13 cellular contexts compared by ENCODE assay signal in the genomic region with DNA sequence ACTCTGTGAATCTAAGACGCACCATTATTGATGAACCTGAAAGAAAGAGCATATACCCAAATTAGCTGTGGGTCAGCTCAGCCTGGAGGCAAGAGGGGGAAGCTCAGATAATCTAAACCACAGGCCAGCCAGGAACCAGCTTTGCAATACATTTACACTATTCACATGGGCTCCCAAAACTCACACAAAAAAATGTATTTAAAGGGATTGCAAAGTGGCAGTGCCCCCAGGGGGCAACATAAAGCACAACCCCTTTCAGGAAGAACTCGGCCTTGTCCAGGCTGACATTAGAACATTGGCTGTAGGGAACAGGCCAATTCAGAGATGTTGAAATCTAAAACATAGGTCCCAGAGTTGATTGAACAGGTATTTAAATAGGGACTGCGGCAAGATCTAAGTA. TPM values are rescaled to one million over a fixed set of nuclear protein-coding genes. Genes with fewer than 3 reads are reported as not detected.
DNase-seq lines count a peak whose midpoint lies in the region; ATAC-seq lines count a peak whose summit lies in the region.
"Had no signal": no experiment of that assay in that cellular context is flagged by ENCODE, and none has a peak within 500 bp of the region (broad histone marks: within the 10 kb centered on the region; RNA-seq: fewer than 3 reads in every experiment).

No MANE protein-coding gene starts in this region.

- peak; percentile 47 for DNase-seq in activated CD8-positive, alpha-beta memory T cell treated with anti-CD3 and anti-CD28 coated beads for 24 hours
- DNase-seq in activated CD8-positive, alpha-beta memory T cell treated with anti-CD3 and anti-CD28 coated beads, Interleukin-2, amount 50 U/mL, for 4 hours: no peak
- DNase-seq in KBM-7 (peak; percentile 19), NCI-H226 (no peak), Right ventricle myocardium superior (no peak)
- DNase-seq in natural killer cell treated with Interleukin-12 subunit alpha and Interleukin-12 subunit beta and Interleukin-15 and Interleukin-18, amount 100 ng/mL, for 72 hours (ENCODE audit: low spot score): no peak
- DNase-seq: activated B cell treated with CpG ODN at 0.5 μM for 24 hours, NCI-H2029, thyroid gland had no signal

- in situ Hi-C loops in KBM-7 (cut with MboI; ENCODE audit: low pct_unique_long_range_greater_than_20kb, low sequenced_read_pairs): no loop called here

- peak overlapping the region; percentile 51 for H3K27ac Mint-ChIP-seq in activated T-helper 17 cell treated with anti-CD3 and anti-CD28 coated beads, Interleukin-2, amount 50 U/mL, for 72 hours
- peak overlapping the region in 1 of 2 donors; percentile 47 for H3K27ac Mint-ChIP-seq in natural killer cell treated with Interleukin-12 subunit alpha and Interleukin-12 subunit beta and Interleukin-15 and Interleukin-18, amount 100 ng/mL, for 72 hours
- H3K27ac Mint-ChIP-seq: activated T-helper 2 cell treated with anti-CD3 and anti-CD28 coated beads, Interferon-gamma antibody, Interleukin-2, Interleukin-4, amounts not matched to agents 10 μg/mL and 5 μg/mL and 100 μg/mL, durations not matched to agents 14 hours and 24 hours and 36 hours had no signal

- H3K4me3 Mint-ChIP-seq in activated T-helper 17 cell treated with anti-CD3 and anti-CD28 coated beads, Interleukin-2, amount 50 U/mL, for 72 hours: peak overlapping the region; percentile 32
- H3K4me3 Mint-ChIP-seq in natural killer cell treated with Interleukin-12 subunit alpha and Interleukin-12 subunit beta and Interleukin-15 and Interleukin-18, amount 100 ng/mL, for 72 hours: peak overlapping the region; percentile 38

- intact Hi-C loops in Right ventricle myocardium superior (cut with DNase I): no loop called here

- H3K9me3 Mint-ChIP-seq in activated T-helper 17 cell treated with anti-CD3 and anti-CD28 coated beads, Interleukin-2, amount 50 U/mL, for 72 hours: peaks cover 6% of the 10 kb centered on the region
- H3K9me3 Mint-ChIP-seq in natural killer cell treated with Interleukin-12 subunit alpha and Interleukin-12 subunit beta and Interleukin-15 and Interleukin-18, amount 100 ng/mL, for 72 hours: peaks cover 10% of the 10 kb centered on the region

- no peak for ATAC-seq in activated T-helper 17 cell treated with anti-CD3 and anti-CD28 coated beads, Interleukin-2, amount 50 U/mL, for 72 hours (replicated peaks)
- no peak for ATAC-seq in natural killer cell treated with Interleukin-12 subunit alpha and Interleukin-12 subunit beta and Interleukin-15 and Interleukin-18, amount 100 ng/mL, for 72 hours
- ATAC-seq in HG03442 (IDR thresholded peaks at IDR 0.05; ENCODE audit: unreplicated experiment) (no peak), Right ventricle myocardium superior (ENCODE audit: poor library complexity) (no peak)

- peaks cover 10% of the 10 kb centered on the region for H3K4me1 Mint-ChIP-seq in activated T-helper 17 cell treated with anti-CD3 and anti-CD28 coated beads, Interleukin-2, amount 50 U/mL, for 72 hours
- H3K4me1 Mint-ChIP-seq in natural killer cell treated with Interleukin-12 subunit alpha and Interleukin-12 subunit beta and Interleukin-15 and Interleukin-18, amount 100 ng/mL, for 72 hours (ENCODE audit: low read depth in 2 of 2): peaks cover 18 to 19% of the 10 kb centered on the region in 2 donors

- peaks cover 16% of the 10 kb centered on the region for H3K36me3 Mint-ChIP-seq in activated T-helper 17 cell treated with anti-CD3 and anti-CD28 coated beads, Interleukin-2, amount 50 U/mL, for 72 hours (ENCODE audit: low read depth)
- H3K36me3 Mint-ChIP-seq in natural killer cell treated with Interleukin-12 subunit alpha and Interleukin-12 subunit beta and Interleukin-15 and Interleukin-18, amount 100 ng/mL, for 72 hours: peaks cover 8% of the 10 kb centered on the region

- H3K27me3 Mint-ChIP-seq in activated T-helper 17 cell treated with anti-CD3 and anti-CD28 coated beads, Interleukin-2, amount 50 U/mL, for 72 hours: peaks cover 7% of the 10 kb centered on the region
- H3K27me3 Mint-ChIP-seq in natural killer cell treated with Interleukin-12 subunit alpha and Interleukin-12 subunit beta and Interleukin-15 and Interleukin-18, amount 100 ng/mL, for 72 hours: peaks cover 11 to 17% of the 10 kb centered on the region in 2 donors

RNA-seq across cellular contexts. Expression of gene PROZ, which starts 3.2 kb away (rescaled TPM):
- 1 to 10 TPM in 1 of 2 donors, under 1 TPM in 1; 0.39 to 4.3 TPM for total RNA-seq in activated T-helper 17 cell treated with anti-CD3 and anti-CD28 coated beads, Interleukin-2, amount 50 U/mL, for 72 hours
- total RNA-seq in natural killer cell treated with Interleukin-12 subunit alpha and Interleukin-12 subunit beta and Interleukin-15 and Interleukin-18, amount 100 ng/mL, for 72 hours: not detected
- total RNA-seq in Right ventricle myocardium superior: not detected
- total RNA-seq: activated B cell treated with CpG ODN at 0.5 μM for 24 hours; activated T-helper 2 cell treated with anti-CD3 and anti-CD28 coated beads, Interferon-gamma antibody, Interleukin-2, Interleukin-4, amounts not matched to agents 10 μg/mL and 5 μg/mL and 100 μg/mL, durations not matched to agents 14 hours and 24 hours and 36 hours; mesenteric fat pad; thyroid gland had no signal

RNA-seq across cellular contexts. Expression of gene F10, which starts 32.6 kb away (rescaled TPM):
- 1 to 10 TPM in 1 of 2 donors, not detected in 1; 1.0 TPM for total RNA-seq in activated T-helper 17 cell treated with anti-CD3 and anti-CD28 coated beads, Interleukin-2, amount 50 U/mL, for 72 hours
- not detected for total RNA-seq in natural killer cell treated with Interleukin-12 subunit alpha and Interleukin-12 subunit beta and Interleukin-15 and Interleukin-18, amount 100 ng/mL, for 72 hours
- 4.5 TPM for total RNA-seq in Right ventricle myocardium superior
- total RNA-seq: activated B cell treated with CpG ODN at 0.5 μM for 24 hours; activated T-helper 2 cell treated with anti-CD3 and anti-CD28 coated beads, Interferon-gamma antibody, Interleukin-2, Interleukin-4, amounts not matched to agents 10 μg/mL and 5 μg/mL and 100 μg/mL, durations not matched to agents 14 hours and 24 hours and 36 hours had no signal

RNA-seq across cellular contexts. Expression of gene F7, which starts 49.6 kb away (rescaled TPM):
- under 1 TPM in 1 of 2 donors, not detected in 1; 0.40 TPM for total RNA-seq in activated T-helper 17 cell treated with anti-CD3 and anti-CD28 coated beads, Interleukin-2, amount 50 U/mL, for 72 hours
- total RNA-seq in natural killer cell treated with Interleukin-12 subunit alpha and Interleukin-12 subunit beta and Interleukin-15 and Interleukin-18, amount 100 ng/mL, for 72 hours: not detected
- 0.08 TPM for total RNA-seq in Right ventricle myocardium superior
- total RNA-seq: activated B cell treated with CpG ODN at 0.5 μM for 24 hours; activated T-helper 2 cell treated with anti-CD3 and anti-CD28 coated beads, Interferon-gamma antibody, Interleukin-2, Interleukin-4, amounts not matched to agents 10 μg/mL and 5 μg/mL and 100 μg/mL, durations not matched to agents 14 hours and 24 hours and 36 hours; thyroid gland had no signal

RNA-seq across cellular contexts. Expression of gene PCID2, which starts 53.3 kb away (rescaled TPM):
- 100 to 1,000 TPM in 1 of 2 donors, 10 to 100 TPM in 1; 56.5 to 135 TPM for total RNA-seq in activated T-helper 17 cell treated with anti-CD3 and anti-CD28 coated beads, Interleukin-2, amount 50 U/mL, for 72 hours
- total RNA-seq in natural killer cell treated with Interleukin-12 subunit alpha and Interleukin-12 subunit beta and Interleukin-15 and Interleukin-18, amount 100 ng/mL, for 72 hours: 10 to 100 TPM; 29.4 to 68.3 TPM
- 54.4 TPM for total RNA-seq in Right ventricle myocardium superior

RNA-seq across cellular contexts. Expression of gene CUL4A, which starts 54.2 kb away (rescaled TPM):
- 100 to 1,000 TPM in 1 of 2 donors, 10 to 100 TPM in 1; 98.9 to 100 TPM for total RNA-seq in activated T-helper 17 cell treated with anti-CD3 and anti-CD28 coated beads, Interleukin-2, amount 50 U/mL, for 72 hours
- total RNA-seq in natural killer cell treated with Interleukin-12 subunit alpha and Interleukin-12 subunit beta and Interleukin-15 and Interleukin-18, amount 100 ng/mL, for 72 hours: 10 to 100 TPM; 51.4 to 86.2 TPM
- 141 TPM for total RNA-seq in Right ventricle myocardium superior

Comparison
In these comparisons a context has a peak if more than half of its experiments do, and no peak if none do; other contexts are left out.
1. DNase-seq: peak in activated CD8-positive, alpha-beta memory T cell treated with anti-CD3 and anti-CD28 coated beads for 24 hours (single experiment) and KBM-7 (single experiment); none in activated CD8-positive, alpha-beta memory T cell treated with anti-CD3 and anti-CD28 coated beads, Interleukin-2, amount 50 U/mL, for 4 hours (single experiment), natural killer cell treated with Interleukin-12 subunit alpha and Interleukin-12 subunit beta and Interleukin-15 and Interleukin-18, amount 100 ng/mL, for 72 hours (single experiment), NCI-H226 (single experiment) and Right ventricle myocardium superior (single experiment).